ENCODE assay signal across 1 cellular context in genomic region chr12:132084681-132085635, GRCh38.
TF ChIP-seq lines count a peak whose summit lies in the region.

No MANE protein-coding gene starts in this region.

TF ChIP-seq in HepG2, 621 proteins besides CTCF, POLR2A, EP300 and RAD21 (continued from another document and continues in another):
- TF ChIP-seq PRDM10 (CRISPR knock-in tag; IDR thresholded peaks at IDR 0.05; ENCODE audit: low read depth) = no peak
- peak; percentile 14 for TF ChIP-seq ZBTB25 (CRISPR knock-in tag; IDR thresholded peaks at IDR 0.05)
- peak; percentile 82; the same call in 1 of the 2 replicates for TF ChIP-seq ZC3H13 (CRISPR knock-in tag; IDR thresholded peaks at IDR 0.05)
- peak; percentile 65; the same call in 1 of the 2 replicates for TF ChIP-seq ZSCAN21 (CRISPR knock-in tag; IDR thresholded peaks at IDR 0.05; ENCODE audit: borderline replicate concordance)
- 0 out of 2 replicates have a peak, but pooled peaks have one; percentile 39 for TF ChIP-seq ZFYVE20 (CRISPR knock-in tag; IDR thresholded peaks at IDR 0.05; ENCODE audit: borderline replicate concordance, low read depth)
- TF ChIP-seq SP1 (IDR thresholded peaks at IDR 0.05) = no peak
- TF ChIP-seq SP1 (CRISPR knock-in tag; IDR thresholded peaks at IDR 0.05) = no peak; the same call in 1 of the 2 replicates
- TF ChIP-seq, protein P1, sequence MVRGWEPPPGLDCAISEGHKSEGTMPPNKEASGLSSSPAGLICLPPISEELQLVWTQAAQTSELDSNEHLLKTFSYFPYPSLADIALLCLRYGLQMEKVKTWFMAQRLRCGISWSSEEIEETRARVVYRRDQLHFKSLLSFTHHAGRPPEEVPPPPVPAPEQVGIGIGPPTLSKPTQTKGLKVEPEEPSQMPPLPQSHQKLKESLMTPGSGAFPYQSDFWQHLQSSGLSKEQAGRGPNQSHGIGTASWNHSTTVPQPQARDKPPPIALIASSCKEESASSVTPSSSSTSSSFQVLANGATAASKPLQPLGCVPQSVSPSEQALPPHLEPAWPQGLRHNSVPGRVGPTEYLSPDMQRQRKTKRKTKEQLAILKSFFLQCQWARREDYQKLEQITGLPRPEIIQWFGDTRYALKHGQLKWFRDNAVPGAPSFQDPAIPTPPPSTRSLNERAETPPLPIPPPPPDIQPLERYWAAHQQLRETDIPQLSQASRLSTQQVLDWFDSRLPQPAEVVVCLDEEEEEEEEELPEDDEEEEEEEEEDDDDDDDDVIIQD (CRISPR knock-in tag; IDR thresholded peaks at IDR 0.05; ENCODE audit: low read depth) = no peak
- TF ChIP-seq ZFP1 (CRISPR knock-in tag; IDR thresholded peaks at IDR 0.05) = no peak
- TF ChIP-seq HNF4A (CRISPR knock-in tag; IDR thresholded peaks at IDR 0.05) = peak; percentile 68
- 0 out of 2 replicates have a peak, but pooled peaks have one; percentile 38 for TF ChIP-seq ZNF772 (CRISPR knock-in tag; IDR thresholded peaks at IDR 0.05)
- TF ChIP-seq ETV6 (CRISPR knock-in tag; conservative IDR thresholded peaks at IDR 0.05) = no peak
- peak; percentile 72; the same call in 1 of the 2 replicates for TF ChIP-seq ZNF253 (CRISPR knock-in tag; IDR thresholded peaks at IDR 0.05; ENCODE audit: borderline replicate concordance)
- no peak for TF ChIP-seq NRL (CRISPR knock-in tag; IDR thresholded peaks at IDR 0.05; ENCODE audit: borderline replicate concordance)
- TF ChIP-seq ZNF30 (CRISPR knock-in tag; IDR thresholded peaks at IDR 0.05) = peak; percentile 57; the same call in 1 of the 2 replicates
- TF ChIP-seq ELF3 (CRISPR knock-in tag; IDR thresholded peaks at IDR 0.05) = peak; percentile 32; the same call in 1 of the 2 replicates
- TF ChIP-seq ATF6 (CRISPR knock-in tag; conservative IDR thresholded peaks at IDR 0.05) = no peak
- TF ChIP-seq ZNF224 (CRISPR knock-in tag; IDR thresholded peaks at IDR 0.05) = no peak
- TF ChIP-seq ZNF777 (CRISPR knock-in tag; IDR thresholded peaks at IDR 0.05) = 0 out of 2 replicates have a peak, but pooled peaks have one; percentile 21
- peak; percentile 89 for TF ChIP-seq SALL1 (CRISPR knock-in tag; IDR thresholded peaks at IDR 0.05)
- TF ChIP-seq PRMT3 (CRISPR knock-in tag; IDR thresholded peaks at IDR 0.05; ENCODE audit: borderline replicate concordance, low read depth) = no peak
- TF ChIP-seq, protein P2, sequence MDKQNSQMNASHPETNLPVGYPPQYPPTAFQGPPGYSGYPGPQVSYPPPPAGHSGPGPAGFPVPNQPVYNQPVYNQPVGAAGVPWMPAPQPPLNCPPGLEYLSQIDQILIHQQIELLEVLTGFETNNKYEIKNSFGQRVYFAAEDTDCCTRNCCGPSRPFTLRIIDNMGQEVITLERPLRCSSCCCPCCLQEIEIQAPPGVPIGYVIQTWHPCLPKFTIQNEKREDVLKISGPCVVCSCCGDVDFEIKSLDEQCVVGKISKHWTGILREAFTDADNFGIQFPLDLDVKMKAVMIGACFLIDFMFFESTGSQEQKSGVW (CRISPR knock-in tag; IDR thresholded peaks at IDR 0.05; ENCODE audit: borderline replicate concordance) = no peak
- TF ChIP-seq NR2F6 (IDR thresholded peaks at IDR 0.05) = peak; percentile 94
- TF ChIP-seq NR2F6 (CRISPR knock-in tag; IDR thresholded peaks at IDR 0.05) = peak; percentile 97
- TF ChIP-seq NR1H2 (CRISPR knock-in tag; IDR thresholded peaks at IDR 0.05; ENCODE audit: borderline replicate concordance, low read depth) = 0 out of 2 replicates have a peak, but pooled peaks have one; percentile 44
- peak; percentile 69; the same call in 1 of the 2 replicates for TF ChIP-seq ZNF879 (CRISPR knock-in tag; IDR thresholded peaks at IDR 0.05)
- no peak for TF ChIP-seq LCORL (IDR thresholded peaks at IDR 0.05)
- TF ChIP-seq LCORL (CRISPR knock-in tag; IDR thresholded peaks at IDR 0.05) = peak; percentile 61; the same call in 1 of the 2 replicates
- peak; percentile 68 for TF ChIP-seq THAP11 (CRISPR knock-in tag; IDR thresholded peaks at IDR 0.05)
- peak; percentile 73 for TF ChIP-seq ARNTL (CRISPR knock-in tag; IDR thresholded peaks at IDR 0.05)
- no peak for TF ChIP-seq XBP1 (CRISPR knock-in tag; IDR thresholded peaks at IDR 0.05)
- TF ChIP-seq GPN1 (CRISPR knock-in tag; IDR thresholded peaks at IDR 0.05; ENCODE audit: borderline replicate concordance) = no peak; the same call in 1 of the 2 replicates
- 0 out of 2 replicates have a peak, but pooled peaks have one; percentile 49 for TF ChIP-seq MAZ (IDR thresholded peaks at IDR 0.05; ENCODE audit: borderline replicate concordance, low read depth, low read length)
- peak; percentile 50 for TF ChIP-seq MAZ (CRISPR knock-in tag; IDR thresholded peaks at IDR 0.05; ENCODE audit: low read depth)
- 0 out of 2 replicates have a peak, but pooled peaks have one; percentile 61 for TF ChIP-seq ZSCAN29 (CRISPR knock-in tag; conservative IDR thresholded peaks at IDR 0.05)
- TF ChIP-seq HNF4G (IDR thresholded peaks at IDR 0.05; ENCODE audit: borderline replicate concordance, low read depth, low read length) = no peak
- peak; percentile 54; the same call in 1 of the 2 replicates for TF ChIP-seq HNF4G (CRISPR knock-in tag; IDR thresholded peaks at IDR 0.05; ENCODE audit: borderline replicate concordance, low read depth)
- TF ChIP-seq POGZ (CRISPR knock-in tag; IDR thresholded peaks at IDR 0.05) = no peak; the same call in 1 of the 2 replicates
- TF ChIP-seq ZNF34 (CRISPR knock-in tag; IDR thresholded peaks at IDR 0.05; ENCODE audit: borderline replicate concordance) = peak; percentile 59; the same call in 1 of the 2 replicates
- TF ChIP-seq FOSL2 (CRISPR knock-in tag; IDR thresholded peaks at IDR 0.05) = peak; percentile 63
- TF ChIP-seq HNRNPK (IDR thresholded peaks at IDR 0.05; ENCODE audit: low read depth, low read length, poor library complexity, severe bottlenecking) = peak; percentile 40
- TF ChIP-seq GFI1 (CRISPR knock-in tag; IDR thresholded peaks at IDR 0.05; ENCODE audit: borderline replicate concordance) = peak; percentile 40; the same call in 1 of the 2 replicates
- peak; percentile 85; the same call in 1 of the 2 replicates for TF ChIP-seq NCOR1 (IDR thresholded peaks at IDR 0.05; ENCODE audit: borderline replicate concordance, low read length)
- 0 out of 2 replicates have a peak, but pooled peaks have one; percentile 43 for TF ChIP-seq CBFB (CRISPR knock-in tag; IDR thresholded peaks at IDR 0.05)
- TF ChIP-seq ZNF256 (CRISPR knock-in tag; conservative IDR thresholded peaks at IDR 0.05) = 0 out of 2 replicates have a peak, but pooled peaks have one; percentile 57
- TF ChIP-seq, protein P3, sequence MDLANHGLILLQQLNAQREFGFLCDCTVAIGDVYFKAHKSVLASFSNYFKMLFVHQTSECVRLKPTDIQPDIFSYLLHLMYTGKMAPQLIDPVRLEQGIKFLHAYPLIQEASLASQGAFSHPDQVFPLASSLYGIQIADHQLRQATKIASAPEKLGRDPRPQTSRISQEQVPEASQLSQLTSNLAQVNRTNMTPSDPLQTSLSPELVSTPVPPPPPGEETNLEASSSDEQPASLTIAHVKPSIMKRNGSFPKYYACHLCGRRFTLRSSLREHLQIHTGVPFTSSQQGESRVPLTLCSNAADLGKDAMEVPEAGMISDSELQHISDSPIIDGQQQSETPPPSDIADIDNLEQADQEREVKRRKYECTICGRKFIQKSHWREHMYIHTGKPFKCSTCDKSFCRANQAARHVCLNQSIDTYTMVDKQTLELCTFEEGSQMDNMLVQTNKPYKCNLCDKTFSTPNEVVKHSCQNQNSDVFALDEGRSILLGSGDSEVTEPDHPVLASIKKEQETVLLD (CRISPR knock-in tag; IDR thresholded peaks at IDR 0.05; ENCODE audit: low read depth) = peak; percentile 77; the same call in 1 of the 2 replicates
- no peak for TF ChIP-seq DNMT1 (CRISPR knock-in tag; IDR thresholded peaks at IDR 0.05)
- peak; percentile 87 for TF ChIP-seq NR2F2 (IDR thresholded peaks at IDR 0.05; ENCODE audit: borderline replicate concordance, low read depth)
- TF ChIP-seq SP5 (CRISPR knock-in tag; IDR thresholded peaks at IDR 0.05; ENCODE audit: borderline replicate concordance, low read depth) = peak; percentile 68
- peak; percentile 49 for TF ChIP-seq ELF1 (CRISPR knock-in tag; IDR thresholded peaks at IDR 0.05)
- no peak for TF ChIP-seq ZNF740 (CRISPR knock-in tag; IDR thresholded peaks at IDR 0.05)
- no peak for TF ChIP-seq AKAP8 (CRISPR knock-in tag; IDR thresholded peaks at IDR 0.05)
- peak; percentile 95 for TF ChIP-seq SKI (IDR thresholded peaks at IDR 0.05; ENCODE audit: partially characterized antibody)
- TF ChIP-seq NFE2L1 (CRISPR knock-in tag; IDR thresholded peaks at IDR 0.05; ENCODE audit: borderline replicate concordance) = peak; percentile 53; the same call in 1 of the 2 replicates
- TF ChIP-seq, protein P4, sequence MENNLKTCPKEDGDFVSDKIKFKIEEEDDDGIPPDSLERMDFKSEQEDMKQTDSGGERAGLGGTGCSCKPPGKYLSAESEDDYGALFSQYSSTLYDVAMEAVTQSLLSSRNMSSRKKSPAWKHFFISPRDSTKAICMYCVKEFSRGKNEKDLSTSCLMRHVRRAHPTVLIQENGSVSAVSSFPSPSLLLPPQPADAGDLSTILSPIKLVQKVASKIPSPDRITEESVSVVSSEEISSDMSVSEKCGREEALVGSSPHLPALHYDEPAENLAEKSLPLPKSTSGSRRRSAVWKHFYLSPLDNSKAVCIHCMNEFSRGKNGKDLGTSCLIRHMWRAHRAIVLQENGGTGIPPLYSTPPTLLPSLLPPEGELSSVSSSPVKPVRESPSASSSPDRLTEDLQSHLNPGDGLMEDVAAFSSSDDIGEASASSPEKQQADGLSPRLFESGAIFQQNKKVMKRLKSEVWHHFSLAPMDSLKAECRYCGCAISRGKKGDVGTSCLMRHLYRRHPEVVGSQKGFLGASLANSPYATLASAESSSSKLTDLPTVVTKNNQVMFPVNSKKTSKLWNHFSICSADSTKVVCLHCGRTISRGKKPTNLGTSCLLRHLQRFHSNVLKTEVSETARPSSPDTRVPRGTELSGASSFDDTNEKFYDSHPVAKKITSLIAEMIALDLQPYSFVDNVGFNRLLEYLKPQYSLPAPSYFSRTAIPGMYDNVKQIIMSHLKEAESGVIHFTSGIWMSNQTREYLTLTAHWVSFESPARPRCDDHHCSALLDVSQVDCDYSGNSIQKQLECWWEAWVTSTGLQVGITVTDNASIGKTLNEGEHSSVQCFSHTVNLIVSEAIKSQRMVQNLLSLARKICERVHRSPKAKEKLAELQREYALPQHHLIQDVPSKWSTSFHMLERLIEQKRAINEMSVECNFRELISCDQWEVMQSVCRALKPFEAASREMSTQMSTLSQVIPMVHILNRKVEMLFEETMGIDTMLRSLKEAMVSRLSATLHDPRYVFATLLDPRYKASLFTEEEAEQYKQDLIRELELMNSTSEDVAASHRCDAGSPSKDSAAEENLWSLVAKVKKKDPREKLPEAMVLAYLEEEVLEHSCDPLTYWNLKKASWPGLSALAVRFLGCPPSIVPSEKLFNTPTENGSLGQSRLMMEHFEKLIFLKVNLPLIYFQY (CRISPR knock-in tag; IDR thresholded peaks at IDR 0.05; ENCODE audit: borderline replicate concordance) = no peak
- peak; percentile 53; the same call in 1 of the 2 replicates for TF ChIP-seq IRX3 (CRISPR knock-in tag; IDR thresholded peaks at IDR 0.05; ENCODE audit: borderline replicate concordance, low read depth)
- TF ChIP-seq ZFP82 (CRISPR knock-in tag; IDR thresholded peaks at IDR 0.05; ENCODE audit: borderline replicate concordance) = 0 out of 2 replicates have a peak, but pooled peaks have one; percentile 22
